19 cellular contexts compared by ENCODE assay signal in genomic region chr12:49890096-49890461, GRCh38.
"Had no signal": no experiment of that assay in that cellular context is flagged by ENCODE, and none has a peak within 500 bp of the region (broad histone marks: within the 10 kb centered on the region; RNA-seq: fewer than 3 reads in every experiment).

No MANE protein-coding gene starts in this region.

- H3K27ac ChIP-seq: SJCRH30 had no signal

- ATAC-seq: SK-N-SH treated with all-trans-retinoic acid at 6 μM for 48 hours had no signal

- FAIRE-seq: RCC 7860 had no signal

- H3K36me3 ChIP-seq: SJCRH30 had no signal

- DNase-seq: Kasumi-1, KG1, MM.1S, NCI-H1092 treated with DMSO at 0.1 percent for 48 hours, NCI-H1436, NCI-H187, NCI-H2029, NCI-H2081 treated with DMSO at 0.1 percent for 48 hours, NCI-H2171, NCI-H226, NCI-H446, NCI-H510A, NCI-H524 treated with DMSO at 0.1 percent for 48 hours, NCI-H774, RPMI8226, SHP77, SJCRH30 had no signal

- H3K4me3 ChIP-seq: SJCRH30 had no signal

- H3K9me3 ChIP-seq: SJCRH30 had no signal

- H3K4me1 ChIP-seq: SJCRH30 had no signal
